21 cellular contexts compared by ENCODE assay signal in the genomic region with DNA sequence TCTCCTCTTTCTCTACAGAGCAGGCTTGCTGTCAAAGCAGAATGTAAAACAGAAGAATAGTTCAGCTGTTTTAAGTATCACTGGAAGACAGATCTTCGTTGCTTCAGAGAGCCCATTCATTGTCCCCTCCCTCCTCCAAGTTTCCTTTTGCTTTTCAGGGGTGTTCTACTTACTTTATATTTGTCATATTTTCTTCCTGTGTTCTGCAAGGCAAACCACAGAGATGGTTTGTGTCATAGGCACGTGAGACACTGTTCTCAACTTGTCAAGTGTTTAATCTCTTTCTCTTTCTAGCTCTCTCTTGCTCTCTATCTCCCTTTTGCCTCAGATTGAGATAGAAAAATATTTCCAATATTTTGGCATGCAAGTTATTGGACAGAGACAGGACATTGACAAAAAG.
"Had no signal": no experiment of that assay in that cellular context is flagged by ENCODE, and none has a peak within 500 bp of the region (broad histone marks: within the 10 kb centered on the region; RNA-seq: fewer than 3 reads in every experiment).

No MANE protein-coding gene starts in this region.

- H3K4me3 ChIP-seq: coronary artery, esophagus muscularis mucosa, gastroesophageal sphincter, heart left ventricle, pancreas, psoas muscle, upper lobe of right lung had no signal

- H3K9me3 ChIP-seq: esophagus muscularis mucosa, gastroesophageal sphincter, heart left ventricle, pancreas, psoas muscle, upper lobe of right lung had no signal

- H3K36me3 ChIP-seq: esophagus muscularis mucosa, gastroesophageal sphincter, heart left ventricle, pancreas, upper lobe of right lung had no signal

- FAIRE-seq: bronchial epithelial cell, islet of Langerhans, pancreas had no signal

- DNase-seq: activated CD4-positive, alpha-beta memory T cell treated with anti-CD3 and anti-CD28 coated beads for 36 hours; activated CD4-positive, alpha-beta T cell treated with anti-CD3 and anti-CD28 coated beads for 48 hours; activated naive CD4-positive, alpha-beta T cell treated with Interleukin-2 at 50 U/mL for 16 hours; activated naive CD8-positive, alpha-beta T cell treated with anti-CD3 and anti-CD28 coated beads, Interleukin-2, amount 10 ng/mL, durations not matched to agents 7 days and 5 days; activated T-cell treated with anti-CD3 and anti-CD28 coated beads, Interleukin-2, amount 50 U/mL, for 48 hours; amniotic stem cell; heart left ventricle; left ventricle myocardium superior; pancreas; psoas muscle; right cardiac atrium; stimulated activated CD4-positive, alpha-beta T cell treated with anti-CD3 and anti-CD28 coated beads, Interleukin-12 subunit alpha, Interleukin-12 subunit beta, amount 100 ng/mL, for 4 hours; stimulated activated CD4-positive, alpha-beta T cell treated with anti-CD3 and anti-CD28 coated beads, Interleukin-4, amount 100 ng/mL, for 4 hours; stimulated activated naive CD8-positive, alpha-beta T cell treated with anti-CD3 and anti-CD28 coated beads, Interleukin-15, Interleukin-2, amounts not matched to agents 100 U/mL and 50 U/mL, for 24 hours; upper lobe of right lung had no signal

- H3K4me1 Mint-ChIP-seq: activated naive CD8-positive, alpha-beta T cell treated with anti-CD3 and anti-CD28 coated beads, Interleukin-2, amount 10 ng/mL, durations not matched to agents 7 days and 5 days; nephron had no signal

- H3K27me3 Mint-ChIP-seq: activated CD4-positive, alpha-beta memory T cell treated with anti-CD3 and anti-CD28 coated beads for 36 hours; activated naive CD8-positive, alpha-beta T cell treated with anti-CD3 and anti-CD28 coated beads, Interleukin-2, amount 10 ng/mL, durations not matched to agents 7 days and 5 days had no signal

- H3K27me3 ChIP-seq: esophagus muscularis mucosa, gastroesophageal sphincter, heart left ventricle, pancreas, upper lobe of right lung had no signal

- H3K9me3 Mint-ChIP-seq: nephron had no signal

- H3K36me3 Mint-ChIP-seq: activated CD4-positive, alpha-beta memory T cell treated with anti-CD3 and anti-CD28 coated beads for 36 hours; activated naive CD8-positive, alpha-beta T cell treated with anti-CD3 and anti-CD28 coated beads, Interleukin-2, amount 10 ng/mL, durations not matched to agents 7 days and 5 days had no signal

- H3K27ac ChIP-seq: coronary artery, esophagus muscularis mucosa, gastroesophageal sphincter, heart left ventricle, pancreas, psoas muscle, upper lobe of right lung had no signal

- H3K27ac Mint-ChIP-seq: activated CD4-positive, alpha-beta memory T cell treated with anti-CD3 and anti-CD28 coated beads for 36 hours; activated naive CD8-positive, alpha-beta T cell treated with anti-CD3 and anti-CD28 coated beads, Interleukin-2, amount 10 ng/mL, durations not matched to agents 7 days and 5 days had no signal

- ATAC-seq: gastroesophageal sphincter; heart left ventricle; left ventricle myocardium superior; pancreas; psoas muscle; right cardiac atrium; stimulated activated naive CD8-positive, alpha-beta T cell treated with anti-CD3 and anti-CD28 coated beads, Interleukin-15, Interleukin-2, amounts not matched to agents 100 U/mL and 50 U/mL, for 24 hours; upper lobe of right lung had no signal

- H3K4me1 ChIP-seq: esophagus muscularis mucosa, gastroesophageal sphincter, heart left ventricle, pancreas, psoas muscle, upper lobe of right lung had no signal

- H3K4me3 Mint-ChIP-seq: activated CD4-positive, alpha-beta memory T cell treated with anti-CD3 and anti-CD28 coated beads for 36 hours; activated naive CD8-positive, alpha-beta T cell treated with anti-CD3 and anti-CD28 coated beads, Interleukin-2, amount 10 ng/mL, durations not matched to agents 7 days and 5 days; nephron had no signal
